Comparison of ENCODE assay signal across 12 cellular contexts in genomic region chr11:65448074-65448417, GRCh38. TPM values are rescaled to one million over a fixed set of nuclear protein-coding genes. Genes with fewer than 3 reads are reported as not detected.
DNase-seq lines count a peak whose midpoint lies in the region; ATAC-seq, FAIRE-seq and TF ChIP-seq lines count a peak whose summit lies in the region.
"Had no signal": no experiment of that assay in that cellular context is flagged by ENCODE, and none has a peak within 500 bp of the region (broad histone marks: within the 10 kb centered on the region; RNA-seq: fewer than 3 reads in every experiment).

No MANE protein-coding gene starts in this region.

- no peaks in the 10 kb centered on the region for H3K9me3 Mint-ChIP-seq in activated naive CD4-positive, alpha-beta T cell treated with anti-CD3 and anti-CD28 coated beads, Interleukin-2, amount 50 U/mL, for 72 hours
- H3K9me3 Mint-ChIP-seq in activated B cell treated with CpG ODN at 0.5 μM for 24 hours, result no peaks in the 10 kb centered on the region
- H3K9me3 Mint-ChIP-seq: activated naive CD8-positive, alpha-beta T cell treated with anti-CD3 and anti-CD28 coated beads, Interleukin-2, amount 50 U/mL, for 24 hours had no signal

- H3K9ac ChIP-seq in liver (ENCODE audit: low read depth in 1 of 2, low read length in 2 of 2), result no peak overlapping the region

- peak overlapping the region; percentile 29 to 93 for H3K27ac Mint-ChIP-seq in activated naive CD4-positive, alpha-beta T cell treated with anti-CD3 and anti-CD28 coated beads, Interleukin-2, amount 50 U/mL, for 72 hours
- peak overlapping the region; percentile 46 for H3K27ac Mint-ChIP-seq in activated B cell treated with CpG ODN at 0.5 μM for 24 hours
- H3K27ac Mint-ChIP-seq: activated naive CD8-positive, alpha-beta T cell treated with anti-CD3 and anti-CD28 coated beads, Interleukin-2, amount 50 U/mL, for 24 hours had no signal

- no peak for TF ChIP-seq POLR2A in thyroid gland (IDR thresholded peaks at IDR 0.05)
- TF ChIP-seq POLR2A in GM12891 (IDR thresholded peaks at IDR 0.05; ENCODE audit: low read depth, low read length), result no peak

- no peak overlapping the region for H3K4me3 Mint-ChIP-seq in activated B cell treated with CpG ODN at 0.5 μM for 24 hours
- H3K4me3 Mint-ChIP-seq: activated naive CD8-positive, alpha-beta T cell treated with anti-CD3 and anti-CD28 coated beads, Interleukin-2, amount 50 U/mL, for 24 hours had no signal

- peaks cover 42% of the 10 kb centered on the region for H3K4me1 Mint-ChIP-seq in activated B cell treated with CpG ODN at 0.5 μM for 24 hours

- no peaks in the 10 kb centered on the region for H3K27me3 Mint-ChIP-seq in activated B cell treated with CpG ODN at 0.5 μM for 24 hours
- H3K27me3 Mint-ChIP-seq: activated naive CD8-positive, alpha-beta T cell treated with anti-CD3 and anti-CD28 coated beads, Interleukin-2, amount 50 U/mL, for 24 hours had no signal

- H3K9me3 ChIP-seq in liver (ENCODE audit: control insufficient read depth in 4 of 4, low read length in 3 of 4) (no peaks in the 10 kb centered on the region), thyroid gland (no peaks in the 10 kb centered on the region)

- H3K36me3 Mint-ChIP-seq in activated naive CD4-positive, alpha-beta T cell treated with anti-CD3 and anti-CD28 coated beads, Interleukin-2, amount 50 U/mL, for 72 hours, result peaks cover 0 to 10% of the 10 kb centered on the region in 2 donors
- H3K36me3 Mint-ChIP-seq in activated B cell treated with CpG ODN at 0.5 μM for 24 hours (ENCODE audit: low read depth), result peaks cover 9% of the 10 kb centered on the region

- H3K36me3 ChIP-seq in liver (ENCODE audit: control insufficient read depth in 4 of 4, insufficient read depth in 3 of 4, low read depth in 1 of 4, low read length in 3 of 4), result peaks cover 0 to 5% (median 2%) of the 10 kb centered on the region in 4 donors
- H3K36me3 ChIP-seq in thyroid gland, result peaks cover 8 to 10% of the 10 kb centered on the region in 2 donors

- FAIRE-seq in GM12891 (lab: Jason Lieb, UNC), result no peak

- DNase-seq in activated naive CD4-positive, alpha-beta T cell treated with anti-CD3 and anti-CD28 coated beads, Interleukin-2, amount 50 U/mL, for 72 hours (ENCODE audit: low spot score in 2 of 2), result no peak
- DNase-seq in activated naive CD4-positive, alpha-beta T cell (lab: John Stamatoyannopoulos, UW), result no peak
- no peak for DNase-seq in activated B cell treated with CpG ODN at 0.5 μM for 24 hours
- DNase-seq in thyroid gland, result no peak
- DNase-seq in activated gamma-delta T cell (lab: John Stamatoyannopoulos, UW), result no peak
- DNase-seq in GM12891 (ENCODE audit: insufficient read length, low spot score), result no peak
- no peak for DNase-seq in NCI-H446 (lab: John Stamatoyannopoulos, UW)
- DNase-seq: activated naive CD8-positive, alpha-beta T cell treated with anti-CD3 and anti-CD28 coated beads, Interleukin-2, amount 50 U/mL, for 24 hours; midbrain; NCI-H1048; stimulated activated CD4-positive, alpha-beta T cell treated with anti-CD3 and anti-CD28 coated beads, Interleukin-1b, Interleukin-23, amount 100 ng/mL, for 48 hours had no signal

- H3K4me1 ChIP-seq in liver (ENCODE audit: control insufficient read depth in 4 of 4, insufficient read depth in 4 of 4, low read length in 3 of 4) (no peaks in the 10 kb centered on the region), thyroid gland (peaks cover 9 to 13% of the 10 kb centered on the region in 2 donors)

- POLR2A ChIA-PET in activated B cell treated with CpG ODN at 0.5 μM for 24 hours (lab: Charles Lee), result interaction anchor here (1.6 to 11.6 kb wide), 4 partner anchors 24 to 54 kb away, joined by 4 to 535 read pairs (median 170); partner anchors contain the start of genes MALAT1 and NEAT1

- WGBS in liver, result 91% methylated on average over 2 of the region's 2 CpGs
- WGBS in thyroid gland, 2 donors, result 92 to 100% methylated on average over 2 of the region's 2 CpGs

- peak in 1 of 2 donors; percentile 1 for TF ChIP-seq RAD21 in liver (IDR thresholded peaks at IDR 0.05)

- CTCF ChIA-PET in activated B cell treated with CpG ODN at 0.5 μM for 24 hours (lab: Charles Lee), result no interaction called here

- H3K4me3 ChIP-seq in liver (ENCODE audit: low read depth in 1 of 3, low read length in 3 of 3) (no peak overlapping the region), thyroid gland (replicated peaks in 1 of 3) (no peak overlapping the region)

- H3K27ac ChIP-seq in liver (ENCODE audit: low read depth in 1 of 2, low read length in 2 of 2), result peak overlapping the region in 1 of 2 donors; percentile 54
- peak overlapping the region; percentile 10 to 54 (median 50) for H3K27ac ChIP-seq in thyroid gland

- H3K27me3 ChIP-seq in liver (ENCODE audit: control insufficient read depth in 4 of 4, insufficient read depth in 4 of 4, low read length in 3 of 4) (no peaks in the 10 kb centered on the region), thyroid gland (no peaks in the 10 kb centered on the region)

- intact Hi-C loops in activated B cell treated with CpG ODN at 0.5 μM for 24 hours (cut with micrococcal nuclease) (no loop called here), thyroid gland (cut with DNase I) (no loop called here)

- ATAC-seq in activated naive CD4-positive, alpha-beta T cell treated with anti-CD3 and anti-CD28 coated beads, Interleukin-2, amount 50 U/mL, for 72 hours, result no peak
- no peak for ATAC-seq in activated B cell treated with CpG ODN at 0.5 μM for 24 hours (ENCODE audit: low read depth)

- TF ChIP-seq CTCF in activated B cell treated with CpG ODN at 0.5 μM for 24 hours (IDR thresholded peaks at IDR 0.05), result no peak
- TF ChIP-seq CTCF in liver (IDR thresholded peaks at IDR 0.05; ENCODE audit: low read depth, low read length, missing input control), result no peak
- TF ChIP-seq CTCF in thyroid gland (IDR thresholded peaks at IDR 0.05), result no peak

TF ChIP-seq in liver, 16 proteins besides CTCF, POLR2A, EP300 and RAD21 (continues in another document):
- TF ChIP-seq REST (IDR thresholded peaks at IDR 0.05), result peak; percentile 27

TF ChIP-seq in GM12891, 5 proteins besides CTCF, POLR2A, EP300 and RAD21:
- no peak for TF ChIP-seq SPI1 (IDR thresholded peaks at IDR 0.05; ENCODE audit: low read depth, low read length)
- no peak for TF ChIP-seq PAX5 (IDR thresholded peaks at IDR 0.05; ENCODE audit: insufficient read depth, low read length, severe bottlenecking)
- TF ChIP-seq POLR2AphosphoS5 (IDR thresholded peaks at IDR 0.05; ENCODE audit: low read depth, low read length), result no peak
- no peak for TF ChIP-seq TAF1 (IDR thresholded peaks at IDR 0.05; ENCODE audit: low read depth, low read length)
- TF ChIP-seq POU2F2 (IDR thresholded peaks at IDR 0.05; ENCODE audit: low read depth, low read length), result no peak

RNA-seq across cellular contexts. Expression of gene NEAT1, which starts 25.4 kb away (rescaled TPM):
- 1,000 to 10,000 TPM in 1 of 2 donors, 100 to 1,000 TPM in 1; 836 to 2,329 TPM for total RNA-seq in activated naive CD4-positive, alpha-beta T cell treated with anti-CD3 and anti-CD28 coated beads, Interleukin-2, amount 50 U/mL, for 72 hours
- total RNA-seq in activated B cell treated with CpG ODN at 0.5 μM for 24 hours (578 and 699 TPM in 2 replicates), liver (1,000 to 10,000 TPM in 1 of 2 donors, 10 to 100 TPM in 1; 29.6 to 1,968 TPM), thyroid gland (1,000 to 10,000 TPM in 1 of 4 donors, 100 to 1,000 TPM in 3; 195 to 1,623 (median 652) TPM)
- polyA plus RNA-seq in liver, result 100 to 1,000 TPM in 1 of 2 donors, 10 to 100 TPM in 1; 50.2 to 111 TPM
- polyA plus RNA-seq in GM12891 (2012; ENCODE audit: low read depth, missing spikeins), result 373 TPM

RNA-seq across cellular contexts. Expression of gene MALAT1, which starts 50.8 kb away (rescaled TPM):
- over 10,000 TPM in 1 of 2 donors, 1,000 to 10,000 TPM in 1; 7,127 to 16,609 TPM for total RNA-seq in activated naive CD4-positive, alpha-beta T cell treated with anti-CD3 and anti-CD28 coated beads, Interleukin-2, amount 50 U/mL, for 72 hours
- total RNA-seq in activated B cell treated with CpG ODN at 0.5 μM for 24 hours (12,540 and 18,961 TPM in 2 replicates), liver (1,000 to 10,000 TPM; 3,688 to 8,306 TPM), thyroid gland (over 10,000 TPM; 20,994 to 36,233 (median 26,043) TPM)
- polyA plus RNA-seq in liver, result 1,000 to 10,000 TPM in 1 of 2 donors, 10 to 100 TPM in 1; 11.9 to 3,868 TPM
- 839 TPM for polyA plus RNA-seq in GM12891 (2012; ENCODE audit: low read depth, missing spikeins)
